In genomic region chr4:57691370-57691769, GRCh38 we compare ENCODE assay signal across 25 cellular contexts.
"Had no signal": no experiment of that assay in that cellular context is flagged by ENCODE, and none has a peak within 500 bp of the region (broad histone marks: within the 10 kb centered on the region; RNA-seq: fewer than 3 reads in every experiment).

No MANE protein-coding gene starts in this region.

- H3K9me3 ChIP-seq: esophagus squamous epithelium, lower lobe of right lung, psoas muscle, suprapubic skin, transverse colon, upper lobe of right lung, uterus had no signal

- H3K36me3 ChIP-seq: esophagus squamous epithelium, heart right ventricle, lower lobe of right lung, sigmoid colon, suprapubic skin, transverse colon, upper lobe of right lung, uterus had no signal

- ATAC-seq: effector memory CD8-positive, alpha-beta T cell; heart right ventricle; left ventricle myocardium superior; lower lobe of right lung; naive thymus-derived CD8-positive, alpha-beta T cell; psoas muscle; right cardiac atrium; stimulated activated memory B cell treated with anti-CD40 and anti-IgM and Interleukin-4, amounts not matched to agents 10 μg/mL and 1 μg/mL and 100 μg/mL, for 72 hours; upper lobe of right lung had no signal

- H3K4me1 ChIP-seq: esophagus squamous epithelium, heart right ventricle, lower lobe of right lung, psoas muscle, sigmoid colon, suprapubic skin, transverse colon, upper lobe of right lung, uterus had no signal

- H3K27me3 ChIP-seq: esophagus squamous epithelium, heart right ventricle, sigmoid colon, suprapubic skin, transverse colon, upper lobe of right lung, uterus had no signal

- H3K27ac ChIP-seq: coronary artery, esophagus squamous epithelium, heart right ventricle, lower lobe of right lung, psoas muscle, sigmoid colon, suprapubic skin, transverse colon, upper lobe of right lung, uterus had no signal

- H3K4me3 ChIP-seq: coronary artery, esophagus squamous epithelium, heart right ventricle, lower lobe of right lung, psoas muscle, sigmoid colon, suprapubic skin, transverse colon, upper lobe of right lung, uterus had no signal

- DNase-seq: dermis blood vessel endothelial cell; effector memory CD8-positive, alpha-beta T cell; erythroblast; esophagus squamous epithelium; foreskin melanocyte; glutamatergic neuron; heart right ventricle; hypothalamus; immature natural killer cell; left ventricle myocardium superior; lower lobe of right lung; naive thymus-derived CD8-positive, alpha-beta T cell; nephron progenitor cell; nucleus accumbens; posterior cingulate gyrus; psoas muscle; right cardiac atrium; sigmoid colon; stimulated activated CD4-positive, alpha-beta T cell treated with anti-CD3 and anti-CD28 coated beads, Interleukin-4, amount 100 ng/mL, for 4 hours; transverse colon; upper lobe of right lung; uterus had no signal
